ENCODE assay signal across 25 cellular contexts in the genomic region with DNA sequence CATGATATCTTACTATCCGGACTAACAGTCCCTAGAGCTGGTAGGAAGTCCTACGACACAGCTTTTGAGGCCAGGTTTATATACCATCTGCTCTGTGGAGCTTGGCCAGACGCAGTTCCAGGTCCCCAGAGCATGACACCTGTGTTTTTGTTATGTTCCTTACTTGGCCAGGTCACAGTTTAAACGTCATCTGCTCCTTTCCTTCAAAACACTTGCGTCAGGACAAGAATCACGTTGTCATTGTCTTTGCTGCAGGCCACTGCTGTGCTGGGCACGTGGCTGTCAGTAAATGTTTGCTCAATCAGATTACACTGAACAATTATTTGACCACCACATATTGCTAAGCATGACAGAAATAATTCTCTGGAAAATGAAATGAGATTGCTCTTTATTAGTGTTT. TPM values are rescaled to one million over a fixed set of nuclear protein-coding genes. Genes with fewer than 3 reads are reported as not detected.
DNase-seq lines count a peak whose midpoint lies in the region; ATAC-seq and TF ChIP-seq lines count a peak whose summit lies in the region.
"Had no signal": no experiment of that assay in that cellular context is flagged by ENCODE, and none has a peak within 500 bp of the region (broad histone marks: within the 10 kb centered on the region; RNA-seq: fewer than 3 reads in every experiment).

No MANE protein-coding gene starts in this region.

- H3K27me3 ChIP-seq in body of pancreas (no peaks in the 10 kb centered on the region), H7 (ENCODE audit: control insufficient read depth, insufficient read depth, low read length) (no peaks in the 10 kb centered on the region)
- H3K27me3 ChIP-seq: SJSA1 had no signal

- no peaks in the 10 kb centered on the region for H3K36me3 Mint-ChIP-seq in type B pancreatic cell
- H3K36me3 Mint-ChIP-seq: brain had no signal

- H3K4me3 ChIP-seq in body of pancreas (no peak overlapping the region), H7 (ENCODE audit: insufficient read depth, low read depth, low read length) (no peak overlapping the region)
- H3K4me3 ChIP-seq: A549, SJSA1 had no signal

- H3K4me1 Mint-ChIP-seq in type B pancreatic cell (ENCODE audit: unreplicated experiment), result peaks cover 15% of the 10 kb centered on the region

- WGBS in body of pancreas, 2 donors, result 23 to 27% methylated on average over 7 of the region's 7 CpGs

- TF ChIP-seq POLR2A in body of pancreas (IDR thresholded peaks at IDR 0.05), result no peak

- ATAC-seq in body of pancreas, result peak; percentile 92
- no peak for ATAC-seq in HG02610 (IDR thresholded peaks at IDR 0.05; ENCODE audit: unreplicated experiment)
- ATAC-seq in GM19324 (IDR thresholded peaks at IDR 0.05; ENCODE audit: low FRiP score, unreplicated experiment), result no peak
- ATAC-seq: A549; activated CD4-positive, alpha-beta T cell treated with anti-CD3 and anti-CD28 coated beads for 36 hours; left colon had no signal

- H3K4me3 Mint-ChIP-seq in type B pancreatic cell, result no peak overlapping the region
- H3K4me3 Mint-ChIP-seq: activated CD4-positive, alpha-beta T cell treated with anti-CD3 and anti-CD28 coated beads for 36 hours; activated T-cell treated with anti-CD3 and anti-CD28 coated beads, Interleukin-2, amount 50 U/mL, for 24 hours; brain; T-helper 1 cell treated with Interleukin-12 subunit alpha and Interleukin-12 subunit beta and Interleukin-4 antibody, amounts not matched to agents 30 μg/mL and 1 μg/mL, for 36 hours had no signal

- TF ChIP-seq CTCF in body of pancreas (IDR thresholded peaks at IDR 0.05) (no peak), type B pancreatic cell (conservative IDR thresholded peaks at IDR 0.05) (no peak)

- peak overlapping the region in 1 of 4 donors; percentile 43 for H3K27ac ChIP-seq in body of pancreas
- H3K27ac ChIP-seq: A549, HL-60, SJSA1 had no signal

- intact Hi-C loops in body of pancreas (cut with DNase I), result no loop called here

- peak; percentile 0 for DNase-seq in NCI-H2196 (lab: John Stamatoyannopoulos, UW; ENCODE audit: unreplicated experiment)
- no peak for DNase-seq in NCI-H2196 treated with DMSO at 0.1 percent for 48 hours (lab: John Stamatoyannopoulos, UW; ENCODE audit: unreplicated experiment)
- DNase-seq in NCI-H2171 (lab: John Stamatoyannopoulos, UW), result peak; percentile 11
- peak; percentile 52 to 78 (median 66) for DNase-seq in body of pancreas
- no peak for DNase-seq in type B pancreatic cell (ENCODE audit: extremely low spot score, unreplicated experiment)
- DNase-seq in H7, result no peak
- DNase-seq: activated CD4-positive, alpha-beta T cell treated with anti-CD3 and anti-CD28 coated beads for 36 hours; activated naive CD4-positive, alpha-beta T cell; activated T-cell treated with anti-CD3 and anti-CD28 coated beads, Interleukin-2, amount 50 U/mL, for 24 hours; effector CD8-positive, alpha-beta T cell; foreskin fibroblast; left colon; mesenchymal stem cell; NCI-H1436 treated with DMSO at 0.1 percent for 48 hours; trophoblast cell had no signal

- no peaks in the 10 kb centered on the region for H3K9me3 ChIP-seq in body of pancreas
- H3K9me3 ChIP-seq: A549, SJSA1 had no signal

- H3K4me1 ChIP-seq in body of pancreas, result peaks cover 19% of the 10 kb centered on the region
- H3K4me1 ChIP-seq: A549, SJSA1 had no signal

- H3K36me3 ChIP-seq in body of pancreas (replicated peaks in 1 of 2; ENCODE audit: insufficient read depth in 1 of 2, low read depth in 2 of 2), result no peaks in the 10 kb centered on the region
- no peaks in the 10 kb centered on the region for H3K36me3 ChIP-seq in H7 (replicated peaks; ENCODE audit: control insufficient read depth, insufficient read depth, low read length)
- H3K36me3 ChIP-seq: SJSA1 had no signal

- H3K9me3 Mint-ChIP-seq in type B pancreatic cell, result no peaks in the 10 kb centered on the region
- H3K9me3 Mint-ChIP-seq: activated T-cell treated with anti-CD3 and anti-CD28 coated beads, Interleukin-2, amount 50 U/mL, for 24 hours; T-helper 1 cell treated with Interleukin-12 subunit alpha and Interleukin-12 subunit beta and Interleukin-4 antibody, amounts not matched to agents 30 μg/mL and 1 μg/mL, for 36 hours had no signal

- H3K27ac Mint-ChIP-seq in type B pancreatic cell, result peak overlapping the region; percentile 6
- H3K27ac Mint-ChIP-seq: activated CD4-positive, alpha-beta T cell treated with anti-CD3 and anti-CD28 coated beads for 36 hours; activated T-cell treated with anti-CD3 and anti-CD28 coated beads, Interleukin-2, amount 50 U/mL, for 24 hours; progenitor cell of endocrine pancreas; T-helper 1 cell treated with Interleukin-12 subunit alpha and Interleukin-12 subunit beta and Interleukin-4 antibody, amounts not matched to agents 30 μg/mL and 1 μg/mL, for 36 hours had no signal

- peaks cover 16% of the 10 kb centered on the region for H3K27me3 Mint-ChIP-seq in type B pancreatic cell

RNA-seq across cellular contexts. Expression of gene SLC18A2, which starts 23.9 kb away (rescaled TPM):
- total RNA-seq in body of pancreas (1 to 10 TPM; 1.6 to 2.3 TPM), type B pancreatic cell (ENCODE audit: low replicate concordance) (1.8 and 2.7 TPM in 2 replicates)
- total RNA-seq in H7 (2014; rRNA removed; shearing (Covaris generic)), result 0.52 and 0.85 TPM in 2 replicates
- total RNA-seq: Daoy, M059J, SJSA1 had no signal

Comparison
In these comparisons a context has a peak if more than half of its experiments do, and no peak if none do; other contexts are left out.
1. DNase-seq: peak in NCI-H2196 (single experiment), NCI-H2171 (single experiment) and body of pancreas (4 of 4); none in NCI-H2196 treated with DMSO at 0.1 percent for 48 hours (single experiment), type B pancreatic cell (single experiment) and H7 (single experiment).